Comparison of ENCODE assay signal across 2 cellular contexts in the genomic region with DNA sequence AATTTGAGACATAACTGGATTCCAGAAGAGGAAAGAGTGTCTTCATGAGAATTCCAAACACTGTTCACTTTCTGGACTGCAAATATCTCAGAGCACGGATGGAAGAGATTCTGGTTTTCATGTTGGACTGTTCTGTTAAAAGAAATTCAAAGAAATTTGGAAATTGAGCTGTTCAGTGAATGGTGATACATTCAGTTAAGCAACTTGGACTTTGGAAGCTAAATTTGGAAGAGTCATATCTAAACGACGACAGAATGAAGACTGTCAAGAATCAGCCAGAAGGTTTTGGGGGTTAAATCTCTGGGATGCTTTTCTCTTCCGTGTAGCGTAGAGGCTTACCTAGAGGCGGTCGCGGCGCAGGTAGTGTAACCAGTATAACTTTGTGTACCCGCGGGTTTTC.
TF ChIP-seq lines count a peak whose summit lies in the region.

No MANE protein-coding gene starts in this region.

TF ChIP-seq in liver, 16 proteins besides CTCF, POLR2A, EP300 and RAD21:
- no peak for TF ChIP-seq TAF1 (conservative IDR thresholded peaks at IDR 0.05)
- TF ChIP-seq SP1 (IDR thresholded peaks at IDR 0.05), result peak; percentile 12
- TF ChIP-seq HNF4A (conservative IDR thresholded peaks at IDR 0.05), result peak; percentile 73 to 87
- TF ChIP-seq HNF4G (IDR thresholded peaks at IDR 0.05), result peak; percentile 34

TF ChIP-seq in HepG2, 621 proteins besides CTCF, POLR2A, EP300 and RAD21:
- TF ChIP-seq FOXK1 (CRISPR knock-in tag; IDR thresholded peaks at IDR 0.05; ENCODE audit: borderline replicate concordance, low read depth), result no peak
- no peak for TF ChIP-seq SIN3B (IDR thresholded peaks at IDR 0.05; ENCODE audit: low read length)
- TF ChIP-seq ZNF329 (CRISPR knock-in tag; IDR thresholded peaks at IDR 0.05; ENCODE audit: low read depth), result no peak
- TF ChIP-seq TEAD3 (CRISPR knock-in tag; optimal IDR thresholded peaks at IDR 0.05; ENCODE audit: borderline replicate concordance), result no peak
- TF ChIP-seq SALL2 (CRISPR knock-in tag; IDR thresholded peaks at IDR 0.05), result no peak
- TF ChIP-seq, protein P1, sequence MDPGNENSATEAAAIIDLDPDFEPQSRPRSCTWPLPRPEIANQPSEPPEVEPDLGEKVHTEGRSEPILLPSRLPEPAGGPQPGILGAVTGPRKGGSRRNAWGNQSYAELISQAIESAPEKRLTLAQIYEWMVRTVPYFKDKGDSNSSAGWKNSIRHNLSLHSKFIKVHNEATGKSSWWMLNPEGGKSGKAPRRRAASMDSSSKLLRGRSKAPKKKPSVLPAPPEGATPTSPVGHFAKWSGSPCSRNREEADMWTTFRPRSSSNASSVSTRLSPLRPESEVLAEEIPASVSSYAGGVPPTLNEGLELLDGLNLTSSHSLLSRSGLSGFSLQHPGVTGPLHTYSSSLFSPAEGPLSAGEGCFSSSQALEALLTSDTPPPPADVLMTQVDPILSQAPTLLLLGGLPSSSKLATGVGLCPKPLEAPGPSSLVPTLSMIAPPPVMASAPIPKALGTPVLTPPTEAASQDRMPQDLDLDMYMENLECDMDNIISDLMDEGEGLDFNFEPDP (CRISPR knock-in tag; conservative IDR thresholded peaks at IDR 0.05), result no peak
- no peak for TF ChIP-seq YEATS4 (CRISPR knock-in tag; IDR thresholded peaks at IDR 0.05; ENCODE audit: borderline replicate concordance)
- TF ChIP-seq TSC22D2 (CRISPR knock-in tag; IDR thresholded peaks at IDR 0.05; ENCODE audit: borderline replicate concordance), result no peak
- no peak for TF ChIP-seq KDM5B (CRISPR knock-in tag; IDR thresholded peaks at IDR 0.05; ENCODE audit: borderline replicate concordance)
- no peak for TF ChIP-seq RARA (CRISPR knock-in tag; IDR thresholded peaks at IDR 0.05)
- no peak for TF ChIP-seq DNMT1 (CRISPR knock-in tag; IDR thresholded peaks at IDR 0.05)
- no peak for TF ChIP-seq KAT7 (CRISPR knock-in tag; IDR thresholded peaks at IDR 0.05; ENCODE audit: borderline replicate concordance)
- no peak for TF ChIP-seq ZNF724P (CRISPR knock-in tag; IDR thresholded peaks at IDR 0.05; ENCODE audit: borderline replicate concordance)
